Comparison of ENCODE assay signal across 2 cellular contexts in genomic region chr6:166001359-166001758, GRCh38.
TF ChIP-seq lines count a peak whose summit lies in the region.

No MANE protein-coding gene starts in this region.

TF ChIP-seq in A549, 52 proteins besides CTCF, POLR2A, EP300 and RAD21 (continued from another document):
- TF ChIP-seq RNF2 (IDR thresholded peaks at IDR 0.05; ENCODE audit: borderline replicate concordance, low read depth): no peak
- TF ChIP-seq RCOR1 (IDR thresholded peaks at IDR 0.05; ENCODE audit: low read depth, low read length): no peak

TF ChIP-seq in IMR-90, 13 proteins besides CTCF, POLR2A, EP300 and RAD21 (continued from another document):
- no peak for TF ChIP-seq ELK1 (IDR thresholded peaks at IDR 0.05; ENCODE audit: borderline replicate concordance, low read depth, low read length)
- TF ChIP-seq RCOR1 (IDR thresholded peaks at IDR 0.05; ENCODE audit: insufficient replicate concordance, low read length): no peak
- no peak for TF ChIP-seq BHLHE40 (IDR thresholded peaks at IDR 0.05; ENCODE audit: low read depth, low read length)
- TF ChIP-seq USF2 (IDR thresholded peaks at IDR 0.05; ENCODE audit: low read depth, low read length): no peak
- no peak for TF ChIP-seq MAFK (IDR thresholded peaks at IDR 0.05; ENCODE audit: low read depth, low read length)
- TF ChIP-seq SMC3 (IDR thresholded peaks at IDR 0.05; ENCODE audit: low read depth, low read length): no peak
- no peak for TF ChIP-seq FOS (IDR thresholded peaks at IDR 0.05; ENCODE audit: low read depth, low read length)
